ENCODE assay signal across 18 cellular contexts in the genomic region with DNA sequence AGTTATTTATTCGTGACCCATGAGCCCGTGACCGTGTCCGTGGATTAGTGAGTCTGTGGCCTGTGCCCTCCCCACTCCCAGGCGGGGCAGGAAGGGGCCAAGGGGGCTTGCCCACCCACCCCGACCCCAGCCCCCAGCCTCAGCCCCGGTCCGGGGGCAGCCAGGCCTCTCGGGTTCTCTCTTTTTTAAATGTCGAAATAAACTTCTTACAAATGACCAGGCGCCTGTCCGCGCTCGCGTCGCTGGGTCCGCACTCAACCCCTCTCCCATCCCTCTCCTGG. TPM values are rescaled to one million over a fixed set of nuclear protein-coding genes. Genes with fewer than 3 reads are reported as not detected.
"Had no signal": no experiment of that assay in that cellular context is flagged by ENCODE, and none has a peak within 500 bp of the region (broad histone marks: within the 10 kb centered on the region; RNA-seq: fewer than 3 reads in every experiment).

No MANE protein-coding gene starts in this region.

- H3K4me3 Mint-ChIP-seq: activated CD4-positive, alpha-beta memory T cell treated with anti-CD3 and anti-CD28 coated beads for 36 hours; natural killer cell treated with Interleukin-12 subunit alpha and Interleukin-12 subunit beta and Interleukin-15 and Interleukin-18, amount 100 ng/mL, for 72 hours; type B pancreatic cell had no signal

- FAIRE-seq: bronchial epithelial cell had no signal

- H3K4me1 ChIP-seq: foreskin keratinocyte, psoas muscle, right lobe of liver had no signal

- H3K9me3 Mint-ChIP-seq: activated CD4-positive, alpha-beta memory T cell treated with anti-CD3 and anti-CD28 coated beads for 36 hours; activated T-cell treated with anti-CD3 and anti-CD28 coated beads, Interleukin-2, amount 50 U/mL, for 72 hours; natural killer cell treated with Interleukin-12 subunit alpha and Interleukin-12 subunit beta and Interleukin-15 and Interleukin-18, amount 100 ng/mL, for 72 hours; type B pancreatic cell had no signal

- H3K27ac Mint-ChIP-seq: activated CD4-positive, alpha-beta memory T cell treated with anti-CD3 and anti-CD28 coated beads for 36 hours; activated T-cell treated with anti-CD3 and anti-CD28 coated beads, Interleukin-2, amount 50 U/mL, for 72 hours; natural killer cell treated with Interleukin-12 subunit alpha and Interleukin-12 subunit beta and Interleukin-15 and Interleukin-18, amount 100 ng/mL, for 72 hours; type B pancreatic cell had no signal

- H3K4me3 ChIP-seq: esophagus squamous epithelium, psoas muscle, right lobe of liver, spleen, suprapubic skin had no signal

- H3K36me3 ChIP-seq: right lobe of liver had no signal

- H3K27ac ChIP-seq: esophagus squamous epithelium, foreskin keratinocyte, psoas muscle, right lobe of liver, spleen, suprapubic skin had no signal

- H3K9me3 ChIP-seq: esophagus squamous epithelium, psoas muscle, right lobe of liver, spleen, suprapubic skin had no signal

- DNase-seq: activated CD4-positive, alpha-beta memory T cell treated with anti-CD3 and anti-CD28 coated beads for 36 hours; activated T-cell treated with anti-CD3 and anti-CD28 coated beads, Interleukin-2, amount 50 U/mL, for 72 hours; aorta; esophagus squamous epithelium; foreskin keratinocyte; head of caudate nucleus; mammary epithelial cell; spleen; stimulated activated CD4-positive, alpha-beta T cell treated with anti-CD3 and anti-CD28 coated beads, Interleukin-2, amount 100 ng/mL, for 24 hours; stimulated activated naive CD4-positive, alpha-beta T cell treated with Interleukin-2 at 50 U/mL for 16 hours had no signal

RNA-seq across cellular contexts. Expression of a gene that starts 7.6 kb away (rescaled TPM):
- total RNA-seq: activated CD4-positive, alpha-beta memory T cell treated with anti-CD3 and anti-CD28 coated beads for 36 hours; activated T-cell treated with anti-CD3 and anti-CD28 coated beads, Interleukin-2, amount 50 U/mL, for 72 hours; aorta; bronchial epithelial cell; esophagus squamous epithelium; foreskin keratinocyte; left lobe of liver; mammary epithelial cell; natural killer cell treated with Interleukin-12 subunit alpha and Interleukin-12 subunit beta and Interleukin-15 and Interleukin-18, amount 100 ng/mL, for 72 hours; omental fat pad; psoas muscle; right lobe of liver; spleen; suprapubic skin had no signal
- polyA plus RNA-seq: aorta, foreskin keratinocyte, mammary epithelial cell, psoas muscle, spleen had no signal
